ENCODE assay signal across 17 cellular contexts in the genomic region with DNA sequence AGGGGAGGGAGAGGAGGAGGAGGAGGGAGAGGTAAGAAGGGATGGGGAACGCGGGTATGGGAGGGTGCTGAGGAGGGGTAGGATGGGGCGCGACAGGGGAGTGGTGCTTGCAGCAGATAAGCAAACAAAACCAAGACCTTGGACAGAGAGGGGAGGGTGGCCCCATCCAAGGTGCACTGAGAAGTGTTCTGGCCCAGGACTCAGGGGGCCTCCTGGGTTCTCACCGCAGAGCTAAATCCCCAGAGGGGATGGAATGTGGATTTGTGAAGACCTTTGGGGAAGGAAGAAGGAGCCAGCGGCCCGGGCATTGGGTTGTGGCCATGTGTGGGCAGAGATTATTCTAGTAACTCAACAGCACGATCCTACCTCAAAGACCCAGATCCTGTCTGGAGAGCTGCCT.
DNase-seq lines count a peak whose midpoint lies in the region; ATAC-seq and TF ChIP-seq lines count a peak whose summit lies in the region.
"Had no signal": no experiment of that assay in that cellular context is flagged by ENCODE, and none has a peak within 500 bp of the region (broad histone marks: within the 10 kb centered on the region; RNA-seq: fewer than 3 reads in every experiment).

No MANE protein-coding gene starts in this region.

- peaks cover 2% of the 10 kb centered on the region for H3K27me3 Mint-ChIP-seq in activated naive CD8-positive, alpha-beta T cell treated with anti-CD3 and anti-CD28 coated beads, Interleukin-2, amount 10 ng/mL, durations not matched to agents 7 days and 5 days
- no peaks in the 10 kb centered on the region for H3K27me3 Mint-ChIP-seq in activated naive CD8-positive, alpha-beta T cell treated with anti-CD3 and anti-CD28 coated beads for 36 hours
- peaks cover 5% of the 10 kb centered on the region for H3K27me3 Mint-ChIP-seq in activated B cell treated with CpG ODN at 0.5 μM for 24 hours
- peaks cover 0 to 3% (median 0%) of the 10 kb centered on the region in 5 donors for H3K27me3 Mint-ChIP-seq in naive thymus-derived CD4-positive, alpha-beta T cell

- no peaks in the 10 kb centered on the region for H3K36me3 Mint-ChIP-seq in activated naive CD8-positive, alpha-beta T cell treated with anti-CD3 and anti-CD28 coated beads, Interleukin-2, amount 10 ng/mL, durations not matched to agents 7 days and 5 days
- H3K36me3 Mint-ChIP-seq in activated naive CD8-positive, alpha-beta T cell treated with anti-CD3 and anti-CD28 coated beads for 36 hours = peaks cover 4% of the 10 kb centered on the region
- H3K36me3 Mint-ChIP-seq in activated B cell treated with CpG ODN at 0.5 μM for 24 hours (ENCODE audit: low read depth) = no peaks in the 10 kb centered on the region
- H3K36me3 Mint-ChIP-seq in naive thymus-derived CD4-positive, alpha-beta T cell = peaks cover 0 to 10% (median 1%) of the 10 kb centered on the region in 5 donors
- H3K36me3 Mint-ChIP-seq: CD8-positive, alpha-beta T cell had no signal

- POLR2A ChIA-PET in activated naive CD8-positive, alpha-beta T cell treated with anti-CD3 and anti-CD28 coated beads, Interleukin-2, amount 10 ng/mL, durations not matched to agents 7 days and 5 days (lab: Charles Lee) = no interaction called here
- POLR2A ChIA-PET in activated B cell treated with CpG ODN at 0.5 μM for 24 hours (lab: Charles Lee) = no interaction called here
- POLR2A ChIA-PET in naive thymus-derived CD4-positive, alpha-beta T cell (lab: Charles Lee) = no interaction called here

- peaks cover 0 to 4% of the 10 kb centered on the region in 2 donors for H3K4me1 ChIP-seq in neuronal stem cell (ENCODE audit: control insufficient read depth in 2 of 2, insufficient read depth in 1 of 2, low read depth in 1 of 2, low read length in 2 of 2)
- no peaks in the 10 kb centered on the region for H3K4me1 ChIP-seq in naive thymus-derived CD4-positive, alpha-beta T cell (ENCODE audit: control insufficient read depth in 2 of 2, insufficient read depth in 2 of 2, low read length in 2 of 2)

- H3K79me1 ChIP-seq in neuronal stem cell (ENCODE audit: low read depth, low read length) = no peaks in the 10 kb centered on the region

- peak overlapping the region; percentile 55 for H3K9ac ChIP-seq in neuronal stem cell (ENCODE audit: low read depth, low read length, poor library complexity)

- peak overlapping the region in 1 of 2 donors; percentile 3 for H3K4me3 ChIP-seq in neuronal stem cell (ENCODE audit: low read length in 2 of 2)
- H3K4me3 ChIP-seq in naive thymus-derived CD4-positive, alpha-beta T cell (ENCODE audit: low read length) = no peak overlapping the region

- H3K9me3 Mint-ChIP-seq in activated naive CD8-positive, alpha-beta T cell treated with anti-CD3 and anti-CD28 coated beads, Interleukin-2, amount 10 ng/mL, durations not matched to agents 7 days and 5 days = peaks cover 19% of the 10 kb centered on the region
- peaks cover 20% of the 10 kb centered on the region for H3K9me3 Mint-ChIP-seq in activated naive CD8-positive, alpha-beta T cell treated with anti-CD3 and anti-CD28 coated beads for 36 hours
- peaks cover 16% of the 10 kb centered on the region for H3K9me3 Mint-ChIP-seq in activated B cell treated with CpG ODN at 0.5 μM for 24 hours
- peaks cover 6 to 32% (median 17%) of the 10 kb centered on the region in 11 donors for H3K9me3 Mint-ChIP-seq in naive thymus-derived CD4-positive, alpha-beta T cell

- CTCF ChIA-PET in activated B cell treated with CpG ODN at 0.5 μM for 24 hours (lab: Charles Lee) = no interaction called here
- CTCF ChIA-PET in naive thymus-derived CD4-positive, alpha-beta T cell (lab: Charles Lee) = interaction anchor here (0.9 kb wide), 1 partner anchor 52 kb away, joined by 3 read pairs; no protein-coding TSS in a partner anchor

- TF ChIP-seq CTCF in activated B cell treated with CpG ODN at 0.5 μM for 24 hours (IDR thresholded peaks at IDR 0.05) = no peak

- H4K8ac ChIP-seq in neuronal stem cell (ENCODE audit: low read depth, low read length) = no peak overlapping the region

- peak overlapping the region; percentile 15 for H2BK15ac ChIP-seq in neuronal stem cell (ENCODE audit: low read length)

- intact Hi-C loops in activated B cell treated with CpG ODN at 0.5 μM for 24 hours (cut with micrococcal nuclease) = no loop called here
- intact Hi-C loops in naive thymus-derived CD4-positive, alpha-beta T cell (cut with micrococcal nuclease) = no loop called here

- H3K27me3 ChIP-seq in neuronal stem cell (ENCODE audit: control insufficient read depth in 3 of 3, insufficient read depth in 3 of 3, low read depth in 1 of 3, low read length in 3 of 3) = no peaks in the 10 kb centered on the region
- H3K27me3 ChIP-seq in naive thymus-derived CD4-positive, alpha-beta T cell (ENCODE audit: control insufficient read depth in 2 of 2, insufficient read depth in 2 of 2, low read length in 2 of 2) = no peaks in the 10 kb centered on the region

- no peak overlapping the region for H4K91ac ChIP-seq in neuronal stem cell (ENCODE audit: low read depth, low read length, poor library complexity)

- ATAC-seq in activated naive CD8-positive, alpha-beta T cell treated with anti-CD3 and anti-CD28 coated beads, Interleukin-2, amount 10 ng/mL, durations not matched to agents 7 days and 5 days (ENCODE audit: low read depth) = no peak
- ATAC-seq in activated B cell treated with CpG ODN at 0.5 μM for 24 hours (ENCODE audit: low read depth) = no peak
- ATAC-seq in naive thymus-derived CD4-positive, alpha-beta T cell = no peak
- ATAC-seq: CD8-positive, alpha-beta T cell; HepG2 had no signal

- H2AFZ ChIP-seq in neuronal stem cell (ENCODE audit: low read length) = no peak overlapping the region

- H3K9me3 ChIP-seq in neuronal stem cell (replicated peaks in 1 of 2; ENCODE audit: control insufficient read depth in 2 of 2, insufficient read depth in 1 of 2, low read depth in 1 of 2, low read length in 2 of 2) = peaks cover 5 to 13% of the 10 kb centered on the region in 2 donors
- peaks cover 0 to 11% (median 4%) of the 10 kb centered on the region in 3 experiments for H3K9me3 ChIP-seq in naive thymus-derived CD4-positive, alpha-beta T cell (ENCODE audit: control insufficient read depth in 2 of 3, low read length in 3 of 3)

- no peak overlapping the region for H3K27ac Mint-ChIP-seq in activated naive CD8-positive, alpha-beta T cell treated with anti-CD3 and anti-CD28 coated beads, Interleukin-2, amount 10 ng/mL, durations not matched to agents 7 days and 5 days
- no peak overlapping the region for H3K27ac Mint-ChIP-seq in activated naive CD8-positive, alpha-beta T cell treated with anti-CD3 and anti-CD28 coated beads for 36 hours
- H3K27ac Mint-ChIP-seq in activated B cell treated with CpG ODN at 0.5 μM for 24 hours = no peak overlapping the region
- no peak overlapping the region for H3K27ac Mint-ChIP-seq in naive thymus-derived CD4-positive, alpha-beta T cell
- H3K27ac Mint-ChIP-seq: CD8-positive, alpha-beta T cell; HFFc6 had no signal

- H3K4me3 Mint-ChIP-seq in activated naive CD8-positive, alpha-beta T cell treated with anti-CD3 and anti-CD28 coated beads, Interleukin-2, amount 10 ng/mL, durations not matched to agents 7 days and 5 days = no peak overlapping the region
- no peak overlapping the region for H3K4me3 Mint-ChIP-seq in activated naive CD8-positive, alpha-beta T cell treated with anti-CD3 and anti-CD28 coated beads for 36 hours
- no peak overlapping the region for H3K4me3 Mint-ChIP-seq in activated B cell treated with CpG ODN at 0.5 μM for 24 hours
- H3K4me3 Mint-ChIP-seq in naive thymus-derived CD4-positive, alpha-beta T cell = no peak overlapping the region
- H3K4me3 Mint-ChIP-seq: CD8-positive, alpha-beta T cell; HFFc6 had no signal

- H3K4me2 ChIP-seq in neuronal stem cell (ENCODE audit: insufficient read depth, low read length, poor library complexity, severe bottlenecking) = no peak overlapping the region

- WGBS in neuronal stem cell (ENCODE audit: extremely low coverage in 2 of 2, insufficient read length in 2 of 2, insufficient replicate concordance in 1 of 2), 2 donors = 100% methylated on average over 2 of the region's 8 CpGs; no CpG with 5 or more reads in 1 of the 2 donors

- peaks cover 2% of the 10 kb centered on the region for H3K4me1 Mint-ChIP-seq in activated naive CD8-positive, alpha-beta T cell treated with anti-CD3 and anti-CD28 coated beads, Interleukin-2, amount 10 ng/mL, durations not matched to agents 7 days and 5 days
- no peaks in the 10 kb centered on the region for H3K4me1 Mint-ChIP-seq in activated naive CD8-positive, alpha-beta T cell treated with anti-CD3 and anti-CD28 coated beads for 36 hours
- H3K4me1 Mint-ChIP-seq in activated B cell treated with CpG ODN at 0.5 μM for 24 hours = no peaks in the 10 kb centered on the region
- peaks cover 0 to 6% (median 0%) of the 10 kb centered on the region in 7 donors for H3K4me1 Mint-ChIP-seq in naive thymus-derived CD4-positive, alpha-beta T cell

- no peak overlapping the region for H3K27ac ChIP-seq in neuronal stem cell (replicated peaks; ENCODE audit: low read length)
- H3K27ac ChIP-seq in naive thymus-derived CD4-positive, alpha-beta T cell (ENCODE audit: low read depth, low read length) = no peak overlapping the region
- H3K27ac ChIP-seq: C4-2B had no signal

- no peak overlapping the region for H2BK120ac ChIP-seq in neuronal stem cell (ENCODE audit: low read depth, low read length)

- H3K23ac ChIP-seq in neuronal stem cell (ENCODE audit: low read depth, low read length, poor library complexity) = no peak overlapping the region

- peak overlapping the region; percentile 26 for H2BK5ac ChIP-seq in neuronal stem cell (ENCODE audit: low read length)

- DNase-seq in activated naive CD8-positive, alpha-beta T cell treated with anti-CD3 and anti-CD28 coated beads, Interleukin-2, amount 10 ng/mL, durations not matched to agents 7 days and 5 days = peak; percentile 12
- no peak for DNase-seq in activated naive CD8-positive, alpha-beta T cell treated with anti-CD3 and anti-CD28 coated beads for 36 hours
- DNase-seq in activated B cell treated with CpG ODN at 0.5 μM for 24 hours = peak; percentile 7
- DNase-seq in neuronal stem cell (ENCODE audit: low spot score) = no peak
- DNase-seq in GDM1 (lab: John Stamatoyannopoulos, UW) = no peak
- DNase-seq in naive thymus-derived CD4-positive, alpha-beta T cell = no peak
- DNase-seq in GOT3 (lab: John Stamatoyannopoulos, UW) = no peak
- DNase-seq: ACHN; CD8-positive, alpha-beta T cell; COR-L47; DMS153; DMS79 treated with DMSO at 0.1 percent for 48 hours; EL; HCEC 1CT; HFFc6 had no signal

- H2AK5ac ChIP-seq in neuronal stem cell (ENCODE audit: low read depth, low read length) = peak overlapping the region; percentile 58

- peak overlapping the region; percentile 62 for H3K18ac ChIP-seq in neuronal stem cell (ENCODE audit: low read length)

- no peak overlapping the region for H2BK12ac ChIP-seq in neuronal stem cell (ENCODE audit: low read length)

- no peaks in the 10 kb centered on the region for H3K36me3 ChIP-seq in neuronal stem cell (replicated peaks in 1 of 2; ENCODE audit: control insufficient read depth in 2 of 2, insufficient read depth in 2 of 2, low read length in 2 of 2)
- H3K36me3 ChIP-seq in naive thymus-derived CD4-positive, alpha-beta T cell (ENCODE audit: control insufficient read depth in 2 of 3, insufficient read depth in 3 of 3, low read length in 3 of 3) = no peaks in the 10 kb centered on the region

- no peak overlapping the region for H3K4ac ChIP-seq in neuronal stem cell (ENCODE audit: low read length)

- no peak overlapping the region for H3K14ac ChIP-seq in neuronal stem cell (ENCODE audit: low read length)

Comparison
In these comparisons a context has a peak if more than half of its experiments do, and no peak if none do; other contexts are left out.
1. DNase-seq: peak in activated naive CD8-positive, alpha-beta T cell treated with anti-CD3 and anti-CD28 coated beads, Interleukin-2, amount 10 ng/mL, durations not matched to agents 7 days and 5 days (single experiment) and activated B cell treated with CpG ODN at 0.5 μM for 24 hours (single experiment); none in activated naive CD8-positive, alpha-beta T cell treated with anti-CD3 and anti-CD28 coated beads for 36 hours (single experiment), neuronal stem cell (single experiment), GDM1 (single experiment), naive thymus-derived CD4-positive, alpha-beta T cell (0 of 9) and GOT3 (single experiment).